In the genomic region with DNA sequence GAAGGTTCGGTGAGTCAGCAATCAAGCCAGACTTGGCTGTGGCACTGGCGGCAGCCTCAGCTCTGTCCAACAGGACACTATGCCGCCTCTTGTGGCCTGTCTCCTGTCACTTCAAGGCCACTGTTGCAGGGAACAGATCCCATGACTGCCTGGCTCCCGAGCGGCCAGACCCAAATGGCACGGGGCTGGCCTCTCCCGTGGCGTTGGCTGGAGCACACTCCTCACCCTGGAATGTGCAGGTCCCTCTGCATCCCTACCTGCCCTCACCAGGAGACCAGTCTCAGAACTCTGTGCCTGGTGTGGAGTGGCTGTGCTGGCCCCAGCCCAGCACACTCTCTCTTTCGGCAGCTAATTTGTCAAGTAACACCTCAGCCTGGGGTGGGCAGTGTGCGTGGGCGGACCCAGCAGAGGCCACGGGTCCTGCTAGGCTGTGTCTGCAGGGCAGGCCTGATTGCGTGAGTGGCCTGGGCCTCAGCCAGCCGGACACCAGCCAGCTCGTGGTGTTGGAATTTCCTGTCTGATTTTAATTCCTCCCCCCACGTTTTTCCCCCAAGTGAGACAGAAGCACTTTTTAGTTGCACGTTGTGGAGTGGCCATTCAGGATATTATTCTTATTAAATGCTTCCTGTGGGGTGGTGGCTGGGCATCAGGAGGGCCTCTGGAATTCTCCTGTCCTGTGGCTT, we compare ENCODE assay signal across 1 cellular context.
TF ChIP-seq lines count a peak whose summit lies in the region.

No MANE protein-coding gene starts in this region.

TF ChIP-seq in K562, 482 proteins besides CTCF, POLR2A, EP300 and RAD21 (continued from another document and continues in another):
- TF ChIP-seq, protein P1, sequence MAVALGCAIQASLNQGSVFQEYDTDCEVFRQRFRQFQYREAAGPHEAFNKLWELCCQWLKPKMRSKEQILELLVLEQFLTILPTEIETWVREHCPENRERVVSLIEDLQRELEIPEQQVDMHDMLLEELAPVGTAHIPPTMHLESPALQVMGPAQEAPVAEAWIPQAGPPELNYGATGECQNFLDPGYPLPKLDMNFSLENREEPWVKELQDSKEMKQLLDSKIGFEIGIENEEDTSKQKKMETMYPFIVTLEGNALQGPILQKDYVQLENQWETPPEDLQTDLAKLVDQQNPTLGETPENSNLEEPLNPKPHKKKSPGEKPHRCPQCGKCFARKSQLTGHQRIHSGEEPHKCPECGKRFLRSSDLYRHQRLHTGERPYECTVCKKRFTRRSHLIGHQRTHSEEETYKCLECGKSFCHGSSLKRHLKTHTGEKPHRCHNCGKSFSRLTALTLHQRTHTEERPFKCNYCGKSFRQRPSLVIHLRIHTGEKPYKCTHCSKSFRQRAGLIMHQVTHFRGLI (CRISPR knock-in tag; IDR thresholded peaks at IDR 0.05), result no peak
- TF ChIP-seq, protein P2, sequence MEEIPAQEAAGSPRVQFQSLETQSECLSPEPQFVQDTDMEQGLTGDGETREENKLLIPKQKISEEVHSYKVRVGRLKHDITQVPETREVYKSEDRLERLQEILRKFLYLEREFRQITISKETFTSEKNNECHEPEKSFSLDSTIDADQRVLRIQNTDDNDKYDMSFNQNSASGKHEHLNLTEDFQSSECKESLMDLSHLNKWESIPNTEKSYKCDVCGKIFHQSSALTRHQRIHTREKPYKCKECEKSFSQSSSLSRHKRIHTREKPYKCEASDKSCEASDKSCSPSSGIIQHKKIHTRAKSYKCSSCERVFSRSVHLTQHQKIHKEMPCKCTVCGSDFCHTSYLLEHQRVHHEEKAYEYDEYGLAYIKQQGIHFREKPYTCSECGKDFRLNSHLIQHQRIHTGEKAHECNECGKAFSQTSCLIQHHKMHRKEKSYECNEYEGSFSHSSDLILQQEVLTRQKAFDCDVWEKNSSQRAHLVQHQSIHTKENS (CRISPR knock-in tag; IDR thresholded peaks at IDR 0.05), result no peak
- no peak for TF ChIP-seq NCOA1 (IDR thresholded peaks at IDR 0.05; ENCODE audit: low read depth)
- TF ChIP-seq, protein P3, sequence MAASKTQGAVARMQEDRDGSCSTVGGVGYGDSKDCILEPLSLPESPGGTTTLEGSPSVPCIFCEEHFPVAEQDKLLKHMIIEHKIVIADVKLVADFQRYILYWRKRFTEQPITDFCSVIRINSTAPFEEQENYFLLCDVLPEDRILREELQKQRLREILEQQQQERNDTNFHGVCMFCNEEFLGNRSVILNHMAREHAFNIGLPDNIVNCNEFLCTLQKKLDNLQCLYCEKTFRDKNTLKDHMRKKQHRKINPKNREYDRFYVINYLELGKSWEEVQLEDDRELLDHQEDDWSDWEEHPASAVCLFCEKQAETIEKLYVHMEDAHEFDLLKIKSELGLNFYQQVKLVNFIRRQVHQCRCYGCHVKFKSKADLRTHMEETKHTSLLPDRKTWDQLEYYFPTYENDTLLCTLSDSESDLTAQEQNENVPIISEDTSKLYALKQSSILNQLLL (CRISPR knock-in tag; IDR thresholded peaks at IDR 0.05; ENCODE audit: borderline replicate concordance), result no peak
- TF ChIP-seq, protein P4, sequence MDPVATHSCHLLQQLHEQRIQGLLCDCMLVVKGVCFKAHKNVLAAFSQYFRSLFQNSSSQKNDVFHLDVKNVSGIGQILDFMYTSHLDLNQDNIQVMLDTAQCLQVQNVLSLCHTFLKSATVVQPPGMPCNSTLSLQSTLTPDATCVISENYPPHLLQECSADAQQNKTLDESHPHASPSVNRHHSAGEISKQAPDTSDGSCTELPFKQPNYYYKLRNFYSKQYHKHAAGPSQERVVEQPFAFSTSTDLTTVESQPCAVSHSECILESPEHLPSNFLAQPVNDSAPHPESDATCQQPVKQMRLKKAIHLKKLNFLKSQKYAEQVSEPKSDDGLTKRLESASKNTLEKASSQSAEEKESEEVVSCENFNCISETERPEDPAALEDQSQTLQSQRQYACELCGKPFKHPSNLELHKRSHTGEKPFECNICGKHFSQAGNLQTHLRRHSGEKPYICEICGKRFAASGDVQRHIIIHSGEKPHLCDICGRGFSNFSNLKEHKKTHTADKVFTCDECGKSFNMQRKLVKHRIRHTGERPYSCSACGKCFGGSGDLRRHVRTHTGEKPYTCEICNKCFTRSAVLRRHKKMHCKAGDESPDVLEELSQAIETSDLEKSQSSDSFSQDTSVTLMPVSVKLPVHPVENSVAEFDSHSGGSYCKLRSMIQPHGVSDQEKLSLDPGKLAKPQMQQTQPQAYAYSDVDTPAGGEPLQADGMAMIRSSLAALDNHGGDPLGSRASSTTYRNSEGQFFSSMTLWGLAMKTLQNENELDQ (CRISPR knock-in tag; IDR thresholded peaks at IDR 0.05; ENCODE audit: borderline replicate concordance), result no peak
- TF ChIP-seq ZBTB8A (IDR thresholded peaks at IDR 0.05; ENCODE audit: partially characterized antibody), result no peak
- no peak for TF ChIP-seq MIER1 (IDR thresholded peaks at IDR 0.05; ENCODE audit: low read depth)
- TF ChIP-seq HSF4 (CRISPR knock-in tag; IDR thresholded peaks at IDR 0.05; ENCODE audit: borderline replicate concordance), result no peak
- peak; percentile 45; the same call in 1 of the 2 replicates for TF ChIP-seq ARID1B (IDR thresholded peaks at IDR 0.05)
- TF ChIP-seq NR3C1 (CRISPR knock-in tag; IDR thresholded peaks at IDR 0.05), result no peak
- TF ChIP-seq KAT8 (IDR thresholded peaks at IDR 0.05; ENCODE audit: low read depth), result no peak
- TF ChIP-seq, protein P5, sequence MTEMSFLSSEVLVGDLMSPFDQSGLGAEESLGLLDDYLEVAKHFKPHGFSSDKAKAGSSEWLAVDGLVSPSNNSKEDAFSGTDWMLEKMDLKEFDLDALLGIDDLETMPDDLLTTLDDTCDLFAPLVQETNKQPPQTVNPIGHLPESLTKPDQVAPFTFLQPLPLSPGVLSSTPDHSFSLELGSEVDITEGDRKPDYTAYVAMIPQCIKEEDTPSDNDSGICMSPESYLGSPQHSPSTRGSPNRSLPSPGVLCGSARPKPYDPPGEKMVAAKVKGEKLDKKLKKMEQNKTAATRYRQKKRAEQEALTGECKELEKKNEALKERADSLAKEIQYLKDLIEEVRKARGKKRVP (CRISPR knock-in tag; IDR thresholded peaks at IDR 0.05), result no peak
- TF ChIP-seq, protein P6, sequence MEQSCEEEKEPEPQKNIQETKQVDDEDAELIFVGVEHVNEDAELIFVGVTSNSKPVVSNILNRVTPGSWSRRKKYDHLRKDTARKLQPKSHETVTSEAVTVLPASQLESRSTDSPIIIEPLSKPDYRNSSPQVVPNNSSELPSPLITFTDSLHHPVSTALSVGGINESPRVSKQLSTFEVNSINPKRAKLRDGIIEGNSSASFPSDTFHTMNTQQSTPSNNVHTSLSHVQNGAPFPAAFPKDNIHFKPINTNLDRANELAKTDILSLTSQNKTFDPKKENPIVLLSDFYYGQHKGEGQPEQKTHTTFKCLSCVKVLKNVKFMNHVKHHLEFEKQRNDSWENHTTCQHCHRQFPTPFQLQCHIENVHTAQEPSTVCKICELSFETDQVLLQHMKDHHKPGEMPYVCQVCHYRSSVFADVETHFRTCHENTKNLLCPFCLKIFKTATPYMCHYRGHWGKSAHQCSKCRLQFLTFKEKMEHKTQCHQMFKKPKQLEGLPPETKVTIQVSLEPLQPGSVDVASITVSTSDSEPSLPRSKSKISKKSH (CRISPR knock-in tag; IDR thresholded peaks at IDR 0.05), result no peak
- TF ChIP-seq, protein P7, sequence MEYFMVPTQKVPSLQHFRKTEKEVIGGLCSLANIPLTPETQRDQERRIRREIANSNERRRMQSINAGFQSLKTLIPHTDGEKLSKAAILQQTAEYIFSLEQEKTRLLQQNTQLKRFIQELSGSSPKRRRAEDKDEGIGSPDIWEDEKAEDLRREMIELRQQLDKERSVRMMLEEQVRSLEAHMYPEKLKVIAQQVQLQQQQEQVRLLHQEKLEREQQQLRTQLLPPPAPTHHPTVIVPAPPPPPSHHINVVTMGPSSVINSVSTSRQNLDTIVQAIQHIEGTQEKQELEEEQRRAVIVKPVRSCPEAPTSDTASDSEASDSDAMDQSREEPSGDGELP (CRISPR knock-in tag; IDR thresholded peaks at IDR 0.05; ENCODE audit: borderline replicate concordance), result no peak
- TF ChIP-seq ZNF3 (CRISPR knock-in tag; IDR thresholded peaks at IDR 0.05), result no peak
- TF ChIP-seq, protein P8, sequence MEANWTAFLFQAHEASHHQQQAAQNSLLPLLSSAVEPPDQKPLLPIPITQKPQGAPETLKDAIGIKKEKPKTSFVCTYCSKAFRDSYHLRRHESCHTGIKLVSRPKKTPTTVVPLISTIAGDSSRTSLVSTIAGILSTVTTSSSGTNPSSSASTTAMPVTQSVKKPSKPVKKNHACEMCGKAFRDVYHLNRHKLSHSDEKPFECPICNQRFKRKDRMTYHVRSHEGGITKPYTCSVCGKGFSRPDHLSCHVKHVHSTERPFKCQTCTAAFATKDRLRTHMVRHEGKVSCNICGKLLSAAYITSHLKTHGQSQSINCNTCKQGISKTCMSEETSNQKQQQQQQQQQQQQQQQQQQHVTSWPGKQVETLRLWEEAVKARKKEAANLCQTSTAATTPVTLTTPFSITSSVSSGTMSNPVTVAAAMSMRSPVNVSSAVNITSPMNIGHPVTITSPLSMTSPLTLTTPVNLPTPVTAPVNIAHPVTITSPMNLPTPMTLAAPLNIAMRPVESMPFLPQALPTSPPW (CRISPR knock-in tag; IDR thresholded peaks at IDR 0.05), result peak; percentile 40; the same call in 1 of the 2 replicates
- TF ChIP-seq FOSL1 (tag; conservative IDR thresholded peaks at IDR 0.05), result peak; percentile 46; the same call in 1 of the 2 replicates
- TF ChIP-seq POU5F1 (IDR thresholded peaks at IDR 0.05; ENCODE audit: borderline replicate concordance, low read depth, low read length, partially characterized antibody), result no peak
- no peak for TF ChIP-seq ZNF696 (CRISPR knock-in tag; conservative IDR thresholded peaks at IDR 0.05)
- TF ChIP-seq, protein P9, sequence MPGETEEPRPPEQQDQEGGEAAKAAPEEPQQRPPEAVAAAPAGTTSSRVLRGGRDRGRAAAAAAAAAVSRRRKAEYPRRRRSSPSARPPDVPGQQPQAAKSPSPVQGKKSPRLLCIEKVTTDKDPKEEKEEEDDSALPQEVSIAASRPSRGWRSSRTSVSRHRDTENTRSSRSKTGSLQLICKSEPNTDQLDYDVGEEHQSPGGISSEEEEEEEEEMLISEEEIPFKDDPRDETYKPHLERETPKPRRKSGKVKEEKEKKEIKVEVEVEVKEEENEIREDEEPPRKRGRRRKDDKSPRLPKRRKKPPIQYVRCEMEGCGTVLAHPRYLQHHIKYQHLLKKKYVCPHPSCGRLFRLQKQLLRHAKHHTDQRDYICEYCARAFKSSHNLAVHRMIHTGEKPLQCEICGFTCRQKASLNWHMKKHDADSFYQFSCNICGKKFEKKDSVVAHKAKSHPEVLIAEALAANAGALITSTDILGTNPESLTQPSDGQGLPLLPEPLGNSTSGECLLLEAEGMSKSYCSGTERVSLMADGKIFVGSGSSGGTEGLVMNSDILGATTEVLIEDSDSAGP (CRISPR knock-in tag; IDR thresholded peaks at IDR 0.05), result no peak
- no peak for TF ChIP-seq ZNF76 (CRISPR knock-in tag; IDR thresholded peaks at IDR 0.05; ENCODE audit: borderline replicate concordance)
- TF ChIP-seq, protein P10, sequence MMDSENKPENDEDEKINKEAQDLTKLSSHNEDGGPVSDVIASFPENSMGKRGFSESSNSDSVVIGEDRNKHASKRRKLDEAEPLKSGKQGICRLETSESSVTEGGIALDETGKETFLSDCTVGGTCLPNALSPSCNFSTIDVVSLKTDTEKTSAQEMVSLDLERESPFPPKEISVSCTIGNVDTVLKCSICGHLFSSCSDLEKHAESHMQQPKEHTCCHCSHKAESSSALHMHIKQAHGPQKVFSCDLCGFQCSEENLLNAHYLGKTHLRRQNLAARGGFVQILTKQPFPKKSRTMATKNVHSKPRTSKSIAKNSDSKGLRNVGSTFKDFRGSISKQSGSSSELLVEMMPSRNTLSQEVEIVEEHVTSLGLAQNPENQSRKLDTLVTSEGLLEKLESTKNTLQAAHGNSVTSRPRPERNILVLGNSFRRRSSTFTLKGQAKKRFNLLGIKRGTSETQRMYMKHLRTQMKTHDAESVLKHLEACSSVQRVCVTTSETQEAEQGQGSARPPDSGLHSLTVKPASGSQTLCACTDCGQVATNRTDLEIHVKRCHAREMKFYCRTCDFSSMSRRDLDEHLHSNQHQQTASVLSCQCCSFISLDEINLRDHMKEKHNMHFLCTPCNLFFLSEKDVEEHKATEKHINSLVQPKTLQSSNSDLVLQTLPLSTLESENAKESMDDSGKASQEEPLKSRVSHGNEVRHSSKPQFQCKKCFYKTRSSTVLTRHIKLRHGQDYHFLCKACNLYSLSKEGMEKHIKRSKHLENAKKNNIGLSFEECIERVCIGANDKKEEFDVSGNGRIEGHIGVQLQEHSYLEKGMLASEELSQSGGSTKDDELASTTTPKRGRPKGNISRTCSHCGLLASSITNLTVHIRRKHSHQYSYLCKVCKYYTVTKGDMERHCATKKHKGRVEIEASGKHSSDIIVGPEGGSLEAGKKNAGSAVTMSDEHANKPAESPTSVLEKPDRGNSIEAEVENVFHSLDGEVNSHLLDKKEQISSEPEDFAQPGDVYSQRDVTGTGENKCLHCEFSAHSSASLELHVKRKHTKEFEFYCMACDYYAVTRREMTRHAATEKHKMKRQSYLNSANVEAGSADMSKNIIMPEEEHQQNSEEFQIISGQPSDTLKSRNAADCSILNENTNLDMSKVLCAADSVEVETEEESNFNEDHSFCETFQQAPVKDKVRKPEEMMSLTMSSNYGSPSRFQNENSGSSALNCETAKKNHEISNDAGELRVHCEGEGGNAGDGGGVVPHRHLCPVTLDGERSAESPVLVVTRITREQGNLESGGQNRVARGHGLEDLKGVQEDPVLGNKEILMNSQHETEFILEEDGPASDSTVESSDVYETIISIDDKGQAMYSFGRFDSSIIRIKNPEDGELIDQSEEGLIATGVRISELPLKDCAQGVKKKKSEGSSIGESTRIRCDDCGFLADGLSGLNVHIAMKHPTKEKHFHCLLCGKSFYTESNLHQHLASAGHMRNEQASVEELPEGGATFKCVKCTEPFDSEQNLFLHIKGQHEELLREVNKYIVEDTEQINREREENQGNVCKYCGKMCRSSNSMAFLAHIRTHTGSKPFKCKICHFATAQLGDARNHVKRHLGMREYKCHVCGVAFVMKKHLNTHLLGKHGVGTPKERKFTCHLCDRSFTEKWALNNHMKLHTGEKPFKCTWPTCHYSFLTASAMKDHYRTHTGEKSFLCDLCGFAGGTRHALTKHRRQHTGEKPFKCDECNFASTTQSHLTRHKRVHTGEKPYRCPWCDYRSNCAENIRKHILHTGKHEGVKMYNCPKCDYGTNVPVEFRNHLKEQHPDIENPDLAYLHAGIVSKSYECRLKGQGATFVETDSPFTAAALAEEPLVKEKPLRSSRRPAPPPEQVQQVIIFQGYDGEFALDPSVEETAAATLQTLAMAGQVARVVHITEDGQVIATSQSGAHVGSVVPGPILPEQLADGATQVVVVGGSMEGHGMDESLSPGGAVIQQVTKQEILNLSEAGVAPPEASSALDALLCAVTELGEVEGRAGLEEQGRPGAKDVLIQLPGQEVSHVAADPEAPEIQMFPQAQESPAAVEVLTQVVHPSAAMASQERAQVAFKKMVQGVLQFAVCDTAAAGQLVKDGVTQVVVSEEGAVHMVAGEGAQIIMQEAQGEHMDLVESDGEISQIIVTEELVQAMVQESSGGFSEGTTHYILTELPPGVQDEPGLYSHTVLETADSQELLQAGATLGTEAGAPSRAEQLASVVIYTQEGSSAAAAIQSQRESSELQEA (IDR thresholded peaks at IDR 0.05; ENCODE audit: low read depth), result no peak
- TF ChIP-seq NFATC3 (IDR thresholded peaks at IDR 0.05), result no peak
- TF ChIP-seq ZNF830 (CRISPR knock-in tag; IDR thresholded peaks at IDR 0.05), result no peak
- peak; percentile 91 for TF ChIP-seq EGR1 (conservative IDR thresholded peaks at IDR 0.05)
- TF ChIP-seq POLR3G (IDR thresholded peaks at IDR 0.05; ENCODE audit: extremely low read depth, insufficient read length, insufficient replicate concordance), result no peak
- TF ChIP-seq, protein P11, sequence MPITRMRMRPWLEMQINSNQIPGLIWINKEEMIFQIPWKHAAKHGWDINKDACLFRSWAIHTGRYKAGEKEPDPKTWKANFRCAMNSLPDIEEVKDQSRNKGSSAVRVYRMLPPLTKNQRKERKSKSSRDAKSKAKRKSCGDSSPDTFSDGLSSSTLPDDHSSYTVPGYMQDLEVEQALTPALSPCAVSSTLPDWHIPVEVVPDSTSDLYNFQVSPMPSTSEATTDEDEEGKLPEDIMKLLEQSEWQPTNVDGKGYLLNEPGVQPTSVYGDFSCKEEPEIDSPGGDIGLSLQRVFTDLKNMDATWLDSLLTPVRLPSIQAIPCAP (CRISPR knock-in tag; IDR thresholded peaks at IDR 0.05; ENCODE audit: borderline replicate concordance), result no peak
- TF ChIP-seq ZNF316 (IDR thresholded peaks at IDR 0.05), result peak; percentile 87
- TF ChIP-seq CBX8 (IDR thresholded peaks at IDR 0.05; ENCODE audit: borderline replicate concordance, extremely low read depth, low read depth, low read length, poor library complexity, severe bottlenecking), result no peak
